In genomic region chr3:52845157-52845556, GRCh38 we compare ENCODE assay signal across 13 cellular contexts. TPM values are rescaled to one million over a fixed set of nuclear protein-coding genes. Genes with fewer than 3 reads are reported as not detected.
DNase-seq lines count a peak whose midpoint lies in the region; ATAC-seq, FAIRE-seq and TF ChIP-seq lines count a peak whose summit lies in the region.
"Had no signal": no experiment of that assay in that cellular context is flagged by ENCODE, and none has a peak within 500 bp of the region (broad histone marks: within the 10 kb centered on the region; RNA-seq: fewer than 3 reads in every experiment).

No MANE protein-coding gene starts in this region.

- no peak for TF ChIP-seq CTCF in HepG2 (CRISPR knock-in tag; IDR thresholded peaks at IDR 0.05)
- TF ChIP-seq CTCF in suprapubic skin (IDR thresholded peaks at IDR 0.05): no peak

- POLR2A ChIA-PET in HepG2 (lab: Yijun Ruan, JAX): interaction anchor here (0.8 to 1.3 kb wide), 4 partner anchors 10 to 52 kb away, joined by 3 to 4 read pairs (median 4); partner anchors contain the start of genes MUSTN1 and STIMATE

- H4K20me1 ChIP-seq in HepG2 (ENCODE audit: insufficient read depth, low read length): no peaks in the 10 kb centered on the region

- H3K4me3 ChIP-seq in HepG2 (replicated peaks in 1 of 3; ENCODE audit: insufficient read depth in 1 of 3, low read depth in 2 of 3, low read length in 3 of 3) (no peak overlapping the region), suprapubic skin (no peak overlapping the region)

- peak; percentile 31 to 37 for DNase-seq in NOMO-1 (lab: John Stamatoyannopoulos, UW; ENCODE audit: unreplicated experiment in 2 of 2)
- peak; percentile 55 to 76 for DNase-seq in dermis microvascular lymphatic vessel endothelial cell (ENCODE audit: low read depth in 2 of 2)
- peak; percentile 83 for DNase-seq in HepG2 (ENCODE audit: low spot score)
- DNase-seq in suprapubic skin (ENCODE audit: low spot score in 2 of 2): no peak
- DNase-seq in NCI-H2227 (lab: John Stamatoyannopoulos, UW; ENCODE audit: unreplicated experiment): no peak
- no peak for DNase-seq in activated CD8-positive, alpha-beta memory T cell treated with anti-CD3 and anti-CD28 coated beads, Interleukin-2, amount 50 U/mL, for 48 hours
- DNase-seq in NCI-H1436 (lab: John Stamatoyannopoulos, UW): no peak
- DNase-seq: activated effector memory CD4-positive, alpha-beta T cell treated with Interleukin-2 at 50 U/mL for 16 hours had no signal

- FAIRE-seq in HepG2 (lab: Jason Lieb, UNC): peak; percentile 91
- FAIRE-seq: HTR-8/SVneo had no signal

- H3K79me2 ChIP-seq in HepG2 (ENCODE audit: insufficient read depth, low read length): no peaks in the 10 kb centered on the region

- peaks cover 1 to 4% of the 10 kb centered on the region in 2 experiments; a peak in 2 of 5 replicates for H3K36me3 ChIP-seq in HepG2 (replicated peaks in 1 of 2; ENCODE audit: control insufficient read depth in 1 of 2, insufficient read depth in 2 of 2, low read length in 2 of 2)
- peaks cover 51% of the 10 kb centered on the region for H3K36me3 ChIP-seq in suprapubic skin

- intact Hi-C loops in HepG2 (cut with micrococcal nuclease; ENCODE audit: unreplicated experiment): loop anchor here (2.0 kb wide), 1 partner anchor 16 kb away; no protein-coding TSS in a partner anchor

- in situ Hi-C loops in HepG2 (cut with HindIII; ENCODE audit: extremely low pct_ligation_motif_present, low pct_unique_long_range_greater_than_20kb): no loop called here

- TF ChIP-seq RAD21 in HepG2 (CRISPR knock-in tag; IDR thresholded peaks at IDR 0.05): no peak

- CTCF ChIA-PET in HepG2 (lab: Yijun Ruan, JAX; ENCODE audit: low intra/inter-chr PET ratio, low total read pairs): interaction anchor here (1.2 kb wide), 1 partner anchor 211 kb away, joined by 4 read pairs; no protein-coding TSS in a partner anchor

- H3K4me1 ChIP-seq in HepG2 (ENCODE audit: insufficient read depth, low read length) (peaks cover 26% of the 10 kb centered on the region), suprapubic skin (peaks cover 31% of the 10 kb centered on the region)

- H3K27ac ChIP-seq in HepG2 (ENCODE audit: extremely low read length, insufficient read depth, low read length) (no peak overlapping the region), suprapubic skin (peak overlapping the region; percentile 58)

- TF ChIP-seq POLR2A in HepG2 (IDR thresholded peaks at IDR 0.05; ENCODE audit: insufficient read depth in 1 of 2, low read depth in 2 of 2, low read length in 2 of 2) (no peak), suprapubic skin (IDR thresholded peaks at IDR 0.05) (no peak)

- no peak overlapping the region for H3K9ac ChIP-seq in HepG2 (ENCODE audit: insufficient read depth, low read depth, low read length)

- TF ChIP-seq EP300 in HepG2 (IDR thresholded peaks at IDR 0.05; ENCODE audit: low read depth in 2 of 2, low read length in 2 of 2) (peak in 1 of 2 experiments; percentile 38; a peak in 1 of 4 replicates), HepG2 (CRISPR knock-in tag; IDR thresholded peaks at IDR 0.05; ENCODE audit: borderline replicate concordance) (no peak), suprapubic skin (IDR thresholded peaks at IDR 0.05) (no peak)

- no peaks in the 10 kb centered on the region for H3K27me3 ChIP-seq in HepG2 (ENCODE audit: control insufficient read depth in 1 of 2, insufficient read depth in 2 of 2, low read length in 2 of 2)
- no peaks in the 10 kb centered on the region for H3K27me3 ChIP-seq in suprapubic skin

- BruUV-seq in HepG2 (replicated peaks; lab: Mats Ljungman, UMichigan): no TSS peak

- no peaks in the 10 kb centered on the region for H3K9me3 ChIP-seq in HepG2 (ENCODE audit: low read length)
- no peaks in the 10 kb centered on the region for H3K9me3 ChIP-seq in suprapubic skin

- ATAC-seq in HepG2 (peak; percentile 85), HG03159 (IDR thresholded peaks at IDR 0.05; ENCODE audit: unreplicated experiment) (no peak)

- no peak overlapping the region for H2AFZ ChIP-seq in HepG2 (ENCODE audit: low read length)

- H3K4me2 ChIP-seq in HepG2 (ENCODE audit: low read depth, low read length): no peak overlapping the region; the same call in 1 of the 2 replicates

- WGBS in HepG2 (ENCODE audit: low lambda C conversion rate): 2% methylated on average over 6 of the region's 6 CpGs
- WGBS in suprapubic skin: 51% methylated on average over 6 of the region's 6 CpGs

RNA-seq across cellular contexts. Expression of gene MUSTN1, which starts 10.3 kb away (rescaled TPM):
- total RNA-seq in dermis microvascular lymphatic vessel endothelial cell (0.25 TPM in 1 of 2 replicates, not detected in the other), HepG2 (2016; rRNA removed; fragmentation: Illumina TruSeq; extraction: Trizol) (1.3 and 1.4 TPM in 2 replicates), suprapubic skin (10 to 100 TPM in 2 of 4 donors, 1 to 10 TPM in 2; 1.6 to 14.5 (median 8.3) TPM)
- 1.1 TPM in 1 of 2 replicates, not detected in the other for total RNA-seq in HepG2 (2016; cell fraction: cytosol; rRNA removed; fragmentation: Illumina TruSeq; extraction: Trizol; ENCODE audit: low read depth)
- 1.8 and 2.0 TPM in 2 replicates for total RNA-seq in HepG2 (2016; cell fraction: insoluble cytoplasmic fraction; rRNA removed; fragmentation: Illumina TruSeq; extraction: Trizol)
- total RNA-seq in HepG2 (2016; cell fraction: membrane; rRNA removed; fragmentation: Illumina TruSeq; extraction: Trizol): 0.62 and 1.3 TPM in 2 replicates
- 1.5 and 1.8 TPM in 2 replicates for total RNA-seq in HepG2 (2016; cell fraction: nucleus; rRNA removed; fragmentation: Illumina TruSeq; extraction: Trizol)
- 0.60 and 0.84 TPM in 2 replicates for polyA plus RNA-seq in HepG2 (2011; rRNA removed)
- 0.46 and 0.76 TPM in 2 replicates for polyA plus RNA-seq in HepG2 (2011; cell fraction: cytosol; rRNA removed)
- polyA plus RNA-seq in HepG2 (2011; cell fraction: nucleus; rRNA removed): 8.5 TPM in 2 replicates
- polyA plus RNA-seq in HepG2 (2012): 0.59 and 1.6 TPM in 2 replicates
- 0.95 and 1.2 TPM in 2 replicates for polyA plus RNA-seq in HepG2 (2016; cell fraction: cytosol; fragmentation: Illumina TruSeq; extraction: Trizol; ENCODE audit: low read depth)
- 1.7 and 2.2 TPM in 2 replicates for polyA plus RNA-seq in HepG2 (2016; cell fraction: insoluble cytoplasmic fraction; fragmentation: Illumina TruSeq; extraction: Trizol; ENCODE audit: low read depth)
- polyA plus RNA-seq in HepG2 (2016; cell fraction: membrane; fragmentation: Illumina TruSeq; extraction: Trizol; ENCODE audit: low read depth): 0.33 and 0.93 TPM in 2 replicates
- polyA plus RNA-seq in HepG2 (2016; cell fraction: nucleus; fragmentation: Illumina TruSeq; extraction: Trizol; ENCODE audit: insufficient read depth, low read depth): 4.6 and 6.7 TPM in 2 replicates
- 0.54 TPM in 1 of 2 replicates, not detected in the other for polyA minus RNA-seq in HepG2 (2011; rRNA and poly(A)+ RNA removed; ENCODE audit: low replicate concordance)
- not detected in 2 replicates for polyA minus RNA-seq in HepG2 (2011; cell fraction: cytosol; rRNA and poly(A)+ RNA removed)
- not detected in 2 replicates for polyA minus RNA-seq in HepG2 (2011; cell fraction: nucleus; rRNA and poly(A)+ RNA removed)
- total RNA-seq: Daoy had no signal
- polyA plus RNA-seq: naive thymus-derived CD4-positive, alpha-beta T cell had no signal

RNA-seq across cellular contexts. Expression of gene ITIH4, which starts 14.7 kb away (rescaled TPM):
- total RNA-seq in dermis microvascular lymphatic vessel endothelial cell (0.39 and 1.0 TPM in 2 replicates), HepG2 (2016; rRNA removed; fragmentation: Illumina TruSeq; extraction: Trizol) (1.5 and 5.3 TPM in 2 replicates), suprapubic skin (10 to 100 TPM in 1 of 4 donors, 1 to 10 TPM in 3; 2.1 to 12.2 (median 4.6) TPM)
- 1.1 and 1.6 TPM in 2 replicates for total RNA-seq in HepG2 (2016; cell fraction: cytosol; rRNA removed; fragmentation: Illumina TruSeq; extraction: Trizol; ENCODE audit: low read depth)
- total RNA-seq in HepG2 (2016; cell fraction: insoluble cytoplasmic fraction; rRNA removed; fragmentation: Illumina TruSeq; extraction: Trizol): 2.2 and 6.6 TPM in 2 replicates
- 1.0 and 2.3 TPM in 2 replicates for total RNA-seq in HepG2 (2016; cell fraction: membrane; rRNA removed; fragmentation: Illumina TruSeq; extraction: Trizol)
- total RNA-seq in HepG2 (2016; cell fraction: nucleus; rRNA removed; fragmentation: Illumina TruSeq; extraction: Trizol): 6.0 and 8.7 TPM in 2 replicates
- 2.7 and 3.7 TPM in 2 replicates for polyA plus RNA-seq in HepG2 (2011; rRNA removed)
- 1.1 and 1.6 TPM in 2 replicates for polyA plus RNA-seq in HepG2 (2011; cell fraction: cytosol; rRNA removed)
- 6.7 and 7.2 TPM in 2 replicates for polyA plus RNA-seq in HepG2 (2011; cell fraction: nucleus; rRNA removed)
- polyA plus RNA-seq in HepG2 (2012): 0.95 TPM in 1 of 2 replicates, not detected in the other
- 0.76 and 1.1 TPM in 2 replicates for polyA plus RNA-seq in HepG2 (2016; cell fraction: cytosol; fragmentation: Illumina TruSeq; extraction: Trizol; ENCODE audit: low read depth)
- 1.3 and 1.6 TPM in 2 replicates for polyA plus RNA-seq in HepG2 (2016; cell fraction: insoluble cytoplasmic fraction; fragmentation: Illumina TruSeq; extraction: Trizol; ENCODE audit: low read depth)
- 1.2 and 1.4 TPM in 2 replicates for polyA plus RNA-seq in HepG2 (2016; cell fraction: membrane; fragmentation: Illumina TruSeq; extraction: Trizol; ENCODE audit: low read depth)
- 10.2 and 12.6 TPM in 2 replicates for polyA plus RNA-seq in HepG2 (2016; cell fraction: nucleus; fragmentation: Illumina TruSeq; extraction: Trizol; ENCODE audit: insufficient read depth, low read depth)
- 1.8 and 2.5 TPM in 2 replicates for polyA minus RNA-seq in HepG2 (2011; rRNA and poly(A)+ RNA removed; ENCODE audit: low replicate concordance)
- 0.59 and 0.97 TPM in 2 replicates for polyA minus RNA-seq in HepG2 (2011; cell fraction: cytosol; rRNA and poly(A)+ RNA removed)
- 0.64 and 2.5 TPM in 2 replicates for polyA minus RNA-seq in HepG2 (2011; cell fraction: nucleus; rRNA and poly(A)+ RNA removed)

RNA-seq across cellular contexts. Expression of gene ITIH3, which starts 50.6 kb away (rescaled TPM):
- total RNA-seq in dermis microvascular lymphatic vessel endothelial cell: 0.64 and 1.1 TPM in 2 replicates
- total RNA-seq in HepG2 (2016; rRNA removed; fragmentation: Illumina TruSeq; extraction: Trizol): 38.9 and 105 TPM in 2 replicates
- 10.8 and 12.0 TPM in 2 replicates for total RNA-seq in HepG2 (2016; cell fraction: cytosol; rRNA removed; fragmentation: Illumina TruSeq; extraction: Trizol; ENCODE audit: low read depth)
- 37.6 and 103 TPM in 2 replicates for total RNA-seq in HepG2 (2016; cell fraction: insoluble cytoplasmic fraction; rRNA removed; fragmentation: Illumina TruSeq; extraction: Trizol)
- 14.7 and 16.8 TPM in 2 replicates for total RNA-seq in HepG2 (2016; cell fraction: membrane; rRNA removed; fragmentation: Illumina TruSeq; extraction: Trizol)
- 132 and 140 TPM in 2 replicates for total RNA-seq in HepG2 (2016; cell fraction: nucleus; rRNA removed; fragmentation: Illumina TruSeq; extraction: Trizol)
- polyA plus RNA-seq in HepG2 (2011; rRNA removed): 632 and 1,233 TPM in 2 replicates
- 347 and 666 TPM in 2 replicates for polyA plus RNA-seq in HepG2 (2011; cell fraction: cytosol; rRNA removed)
- polyA plus RNA-seq in HepG2 (2011; cell fraction: nucleus; rRNA removed): 3,464 and 4,379 TPM in 2 replicates
- polyA plus RNA-seq in HepG2 (2012): 718 and 962 TPM in 2 replicates
- polyA plus RNA-seq in HepG2 (2016; cell fraction: cytosol; fragmentation: Illumina TruSeq; extraction: Trizol; ENCODE audit: low read depth): 7.0 and 7.3 TPM in 2 replicates
- 31.3 and 36.2 TPM in 2 replicates for polyA plus RNA-seq in HepG2 (2016; cell fraction: insoluble cytoplasmic fraction; fragmentation: Illumina TruSeq; extraction: Trizol; ENCODE audit: low read depth)
- polyA plus RNA-seq in HepG2 (2016; cell fraction: membrane; fragmentation: Illumina TruSeq; extraction: Trizol; ENCODE audit: low read depth): 10.3 TPM in 2 replicates
- polyA plus RNA-seq in HepG2 (2016; cell fraction: nucleus; fragmentation: Illumina TruSeq; extraction: Trizol; ENCODE audit: insufficient read depth, low read depth): 273 and 284 TPM in 2 replicates
- 0.26 and 415 TPM in 2 replicates for polyA minus RNA-seq in HepG2 (2011; rRNA and poly(A)+ RNA removed; ENCODE audit: low replicate concordance)
- 134 and 348 TPM in 2 replicates for polyA minus RNA-seq in HepG2 (2011; cell fraction: cytosol; rRNA and poly(A)+ RNA removed)
- polyA minus RNA-seq in HepG2 (2011; cell fraction: nucleus; rRNA and poly(A)+ RNA removed): 662 and 1,024 TPM in 2 replicates
- total RNA-seq in suprapubic skin: 1 to 10 TPM in 2 of 4 donors, under 1 TPM in 2; 0.18 to 5.6 (median 1.2) TPM
- total RNA-seq: Daoy; naive thymus-derived CD4-positive, alpha-beta T cell; NCI-H460 had no signal
- polyA plus RNA-seq: naive thymus-derived CD4-positive, alpha-beta T cell had no signal

RNA-seq across cellular contexts. Expression of gene STIMATE, which starts 52.2 kb away (rescaled TPM):
- total RNA-seq in dermis microvascular lymphatic vessel endothelial cell: 8.0 and 12.9 TPM in 2 replicates
- 8.7 and 11.7 TPM in 2 replicates for total RNA-seq in HepG2 (2016; rRNA removed; fragmentation: Illumina TruSeq; extraction: Trizol)
- total RNA-seq in HepG2 (2016; cell fraction: cytosol; rRNA removed; fragmentation: Illumina TruSeq; extraction: Trizol; ENCODE audit: low read depth): 18.2 and 18.6 TPM in 2 replicates
- 7.4 and 13.2 TPM in 2 replicates for total RNA-seq in HepG2 (2016; cell fraction: insoluble cytoplasmic fraction; rRNA removed; fragmentation: Illumina TruSeq; extraction: Trizol)
- 22.9 and 26.2 TPM in 2 replicates for total RNA-seq in HepG2 (2016; cell fraction: membrane; rRNA removed; fragmentation: Illumina TruSeq; extraction: Trizol)
- 6.8 and 12.1 TPM in 2 replicates for total RNA-seq in HepG2 (2016; cell fraction: nucleus; rRNA removed; fragmentation: Illumina TruSeq; extraction: Trizol)
- 5.7 and 6.2 TPM in 2 replicates for polyA plus RNA-seq in HepG2 (2011; rRNA removed)
- polyA plus RNA-seq in HepG2 (2011; cell fraction: cytosol; rRNA removed): 6.4 and 6.8 TPM in 2 replicates
- 27.8 and 29.6 TPM in 2 replicates for polyA plus RNA-seq in HepG2 (2011; cell fraction: nucleus; rRNA removed)
- polyA plus RNA-seq in HepG2 (2012): 5.6 and 5.9 TPM in 2 replicates
- polyA plus RNA-seq in HepG2 (2016; cell fraction: cytosol; fragmentation: Illumina TruSeq; extraction: Trizol; ENCODE audit: low read depth): 28.0 and 29.6 TPM in 2 replicates
- polyA plus RNA-seq in HepG2 (2016; cell fraction: insoluble cytoplasmic fraction; fragmentation: Illumina TruSeq; extraction: Trizol; ENCODE audit: low read depth): 8.4 and 9.2 TPM in 2 replicates
- 25.4 and 30.7 TPM in 2 replicates for polyA plus RNA-seq in HepG2 (2016; cell fraction: membrane; fragmentation: Illumina TruSeq; extraction: Trizol; ENCODE audit: low read depth)
- polyA plus RNA-seq in HepG2 (2016; cell fraction: nucleus; fragmentation: Illumina TruSeq; extraction: Trizol; ENCODE audit: insufficient read depth, low read depth): 12.9 and 17.4 TPM in 2 replicates
- polyA minus RNA-seq in HepG2 (2011; rRNA and poly(A)+ RNA removed; ENCODE audit: low replicate concordance): 11.7 and 11.8 TPM in 2 replicates
- 6.1 and 8.6 TPM in 2 replicates for polyA minus RNA-seq in HepG2 (2011; cell fraction: cytosol; rRNA and poly(A)+ RNA removed)
- 5.3 and 7.9 TPM in 2 replicates for polyA minus RNA-seq in HepG2 (2011; cell fraction: nucleus; rRNA and poly(A)+ RNA removed)
- 10 to 100 TPM; 15.9 to 25.7 (median 19.3) TPM for total RNA-seq in suprapubic skin

Comparison
In these comparisons a context has a peak if more than half of its experiments do, and no peak if none do; other contexts are left out.
1. DNase-seq: peak in NOMO-1 (2 of 2), dermis microvascular lymphatic vessel endothelial cell (2 of 2) and HepG2 (single experiment); none in suprapubic skin (0 of 2), NCI-H2227 (single experiment), activated CD8-positive, alpha-beta memory T cell treated with anti-CD3 and anti-CD28 coated beads, Interleukin-2, amount 50 U/mL, for 48 hours (single experiment) and NCI-H1436 (single experiment).